In genomic region chr11:35214792-35215193, GRCh38 we compare ENCODE assay signal across 9 cellular contexts.
DNase-seq lines count a peak whose midpoint lies in the region; ATAC-seq and TF ChIP-seq lines count a peak whose summit lies in the region.
"Had no signal": no experiment of that assay in that cellular context is flagged by ENCODE, and none has a peak within 500 bp of the region (broad histone marks: within the 10 kb centered on the region; RNA-seq: fewer than 3 reads in every experiment).

No MANE protein-coding gene starts in this region.

- TF ChIP-seq CTCF in suprapubic skin (IDR thresholded peaks at IDR 0.05): no peak

- H3K9me3 Mint-ChIP-seq in activated T-cell treated with anti-CD3 and anti-CD28 coated beads, Interleukin-2, amount 50 U/mL, for 72 hours: peaks cover 0 to 8% of the 10 kb centered on the region in 2 donors
- H3K9me3 Mint-ChIP-seq in immature natural killer cell: peaks cover 0 to 6% (median 1%) of the 10 kb centered on the region in 6 donors

- peaks cover 59% of the 10 kb centered on the region for H3K4me1 Mint-ChIP-seq in activated T-cell treated with anti-CD3 and anti-CD28 coated beads, Interleukin-2, amount 50 U/mL, for 72 hours (ENCODE audit: low read depth)
- H3K4me1 Mint-ChIP-seq in immature natural killer cell: peaks cover 45 to 61% of the 10 kb centered on the region in 2 donors

- TF ChIP-seq POLR2A in suprapubic skin (IDR thresholded peaks at IDR 0.05): no peak

- H3K4me3 ChIP-seq in suprapubic skin: no peak overlapping the region
- no peak overlapping the region for H3K4me3 ChIP-seq in Karpas-422 (ENCODE audit: low read length)

- no peak for TF ChIP-seq EP300 in suprapubic skin (IDR thresholded peaks at IDR 0.05)

- H3K9ac ChIP-seq in Karpas-422 (ENCODE audit: low read length): no peak overlapping the region
- H3K9ac ChIP-seq: parathyroid adenoma had no signal

- H3K27ac Mint-ChIP-seq in activated T-cell treated with anti-CD3 and anti-CD28 coated beads, Interleukin-2, amount 50 U/mL, for 72 hours: peak overlapping the region; percentile 90
- H3K27ac Mint-ChIP-seq in immature natural killer cell: peak overlapping the region in 5 of 6 donors; percentile 48 to 71 (median 60)

- H3K27me3 ChIP-seq in suprapubic skin (no peaks in the 10 kb centered on the region), Karpas-422 (ENCODE audit: low read length) (no peaks in the 10 kb centered on the region)

- no peaks in the 10 kb centered on the region for H3K9me2 ChIP-seq in Karpas-422 (replicated peaks; ENCODE audit: insufficient read depth, low read length)

- H3K36me3 ChIP-seq in suprapubic skin (peaks cover 55% of the 10 kb centered on the region), Karpas-422 (ENCODE audit: insufficient read depth, low read length) (no peaks in the 10 kb centered on the region)

- peak overlapping the region; percentile 29 for H3K27ac ChIP-seq in suprapubic skin
- H3K27ac ChIP-seq in Karpas-422 (ENCODE audit: low read length): no peak overlapping the region
- H3K27ac ChIP-seq: parathyroid adenoma had no signal

- no peaks in the 10 kb centered on the region for H3K27me3 Mint-ChIP-seq in activated T-cell treated with anti-CD3 and anti-CD28 coated beads, Interleukin-2, amount 50 U/mL, for 72 hours (ENCODE audit: low read depth)
- peaks cover 0 to 2% (median 0%) of the 10 kb centered on the region in 3 donors for H3K27me3 Mint-ChIP-seq in immature natural killer cell (ENCODE audit: low read depth in 3 of 3)

- 40% methylated on average over 1 of the region's 1 CpG for WGBS in suprapubic skin

- no peak overlapping the region for H2AFZ ChIP-seq in Karpas-422 (ENCODE audit: low read length)
- H2AFZ ChIP-seq: parathyroid adenoma had no signal

- H3K36me3 Mint-ChIP-seq in activated T-cell treated with anti-CD3 and anti-CD28 coated beads, Interleukin-2, amount 50 U/mL, for 72 hours (ENCODE audit: insufficient read depth in 2 of 2): peaks cover 32 to 36% of the 10 kb centered on the region in 2 donors
- peaks cover 46 to 68% (median 64%) of the 10 kb centered on the region in 3 donors for H3K36me3 Mint-ChIP-seq in immature natural killer cell

- no peaks in the 10 kb centered on the region for H3K79me2 ChIP-seq in Karpas-422 (ENCODE audit: low read length)
- H3K79me2 ChIP-seq: parathyroid adenoma had no signal

- H3K4me2 ChIP-seq in Karpas-422 (ENCODE audit: low read depth, low read length, poor library complexity, severe bottlenecking): no peak overlapping the region

- no peaks in the 10 kb centered on the region for H4K20me1 ChIP-seq in Karpas-422 (ENCODE audit: insufficient read depth, low read depth, low read length)

- ATAC-seq in activated T-cell treated with anti-CD3 and anti-CD28 coated beads, Interleukin-2, amount 50 U/mL, for 72 hours (replicated peaks in 1 of 2): peak; percentile 89 to 93
- ATAC-seq in GM21447 (IDR thresholded peaks at IDR 0.05; ENCODE audit: unreplicated experiment): no peak

- peak overlapping the region; percentile 37 to 72 for H3K4me3 Mint-ChIP-seq in activated T-cell treated with anti-CD3 and anti-CD28 coated beads, Interleukin-2, amount 50 U/mL, for 72 hours
- H3K4me3 Mint-ChIP-seq in immature natural killer cell: peak overlapping the region in 2 of 5 donors; percentile 24 to 32

- DNase-seq in activated CD8-positive, alpha-beta memory T cell treated with anti-CD3 and anti-CD28 coated beads, Interleukin-2, amount 50 U/mL, for 1 hour (ENCODE audit: extremely low read depth): peak; percentile 7
- no peak for DNase-seq in activated CD8-positive, alpha-beta memory T cell treated with anti-CD3 and anti-CD28 coated beads, Interleukin-2, amount 50 U/mL, for 48 hours
- DNase-seq in activated T-cell treated with anti-CD3 and anti-CD28 coated beads, Interleukin-2, amount 50 U/mL, for 72 hours: peak; percentile 55 to 62
- DNase-seq in immature natural killer cell: no peak
- DNase-seq in suprapubic skin (ENCODE audit: low spot score in 2 of 2): no peak
- no peak for DNase-seq in NCI-H1930 (lab: John Stamatoyannopoulos, UW)
- no peak for DNase-seq in Karpas-422

- H3K9me3 ChIP-seq in suprapubic skin (no peaks in the 10 kb centered on the region), Karpas-422 (ENCODE audit: low read length) (no peaks in the 10 kb centered on the region)

- H3K4me1 ChIP-seq in suprapubic skin (peaks cover 49% of the 10 kb centered on the region), Karpas-422 (ENCODE audit: low read length) (no peaks in the 10 kb centered on the region)

Comparison
In these comparisons a context has a peak if more than half of its experiments do, and no peak if none do; other contexts are left out.
1. DNase-seq: peak in activated CD8-positive, alpha-beta memory T cell treated with anti-CD3 and anti-CD28 coated beads, Interleukin-2, amount 50 U/mL, for 1 hour (single experiment) and activated T-cell treated with anti-CD3 and anti-CD28 coated beads, Interleukin-2, amount 50 U/mL, for 72 hours (2 of 2); none in activated CD8-positive, alpha-beta memory T cell treated with anti-CD3 and anti-CD28 coated beads, Interleukin-2, amount 50 U/mL, for 48 hours (single experiment), immature natural killer cell (0 of 3), suprapubic skin (0 of 2), NCI-H1930 (0 of 2) and Karpas-422 (single experiment).